ENCODE assay signal across 10 cellular contexts in genomic region chr3:15535757-15536156, GRCh38. TPM values are rescaled to one million over a fixed set of nuclear protein-coding genes. Genes with fewer than 3 reads are reported as not detected.
A peak's percentile ranks its signal among the peaks of the same experiment; 100 is the strongest.
DNase-seq lines count a peak whose midpoint lies in the region; ATAC-seq and TF ChIP-seq lines count a peak whose summit lies in the region.
"Had no signal": no experiment of that assay in that cellular context is flagged by ENCODE, and none has a peak within 500 bp of the region (broad histone marks: within the 10 kb centered on the region; RNA-seq: fewer than 3 reads in every experiment).

No MANE protein-coding gene starts in this region.

- peak; percentile 71 for ATAC-seq in HG02759 (IDR thresholded peaks at IDR 0.05; ENCODE audit: unreplicated experiment)
- peak; percentile 99 for ATAC-seq in activated CD8-positive, alpha-beta T cell treated with anti-CD3 and anti-CD28 coated beads for 36 hours
- ATAC-seq in HG03196 (IDR thresholded peaks at IDR 0.05; ENCODE audit: unreplicated experiment), result no peak

- POLR2A ChIA-PET in activated CD8-positive, alpha-beta T cell treated with anti-CD3 and anti-CD28 coated beads for 36 hours (lab: Charles Lee), result interaction anchor here (0.6 to 1.0 kb wide), 3 partner anchors 17 to 109 kb away, joined by 3 to 4 read pairs (median 3); partner anchors contain the start of gene METTL6

- H3K4me3 Mint-ChIP-seq in activated CD8-positive, alpha-beta T cell treated with anti-CD3 and anti-CD28 coated beads for 36 hours, result no peak overlapping the region

- TF ChIP-seq EP300 in esophagus muscularis mucosa (IDR thresholded peaks at IDR 0.05), result no peak

- H3K27me3 Mint-ChIP-seq in activated CD8-positive, alpha-beta T cell treated with anti-CD3 and anti-CD28 coated beads for 36 hours, result no peaks in the 10 kb centered on the region

- 95% methylated on average over 2 of the region's 2 CpGs for WGBS in esophagus muscularis mucosa

- peak; percentile 81 for DNase-seq in activated CD8-positive, alpha-beta T cell treated with anti-CD3 and anti-CD28 coated beads for 36 hours
- DNase-seq in fibroblast of mammary gland (ENCODE audit: low read depth) (peak; percentile 6), NCI-H524 (lab: John Stamatoyannopoulos, UW) (no peak), esophagus muscularis mucosa (ENCODE audit: extremely low spot score) (no peak), SW480 (ENCODE audit: low spot score) (no peak)
- DNase-seq in stimulated activated CD8-positive, alpha-beta memory T cell treated with anti-CD3 and anti-CD28 coated beads, Interleukin-15, amount 100 ng/mL, for 1 hour (ENCODE audit: low read depth), result peak; percentile 9
- DNase-seq: DMS153 had no signal

- H3K4me1 ChIP-seq in esophagus muscularis mucosa, result no peaks in the 10 kb centered on the region
- H3K4me1 ChIP-seq: SJSA1 had no signal

- no peak for TF ChIP-seq POLR2A in esophagus muscularis mucosa (IDR thresholded peaks at IDR 0.05; ENCODE audit: low read depth)

- TF ChIP-seq CTCF in activated CD8-positive, alpha-beta T cell treated with anti-CD3 and anti-CD28 coated beads for 36 hours (IDR thresholded peaks at IDR 0.05), result no peak
- TF ChIP-seq CTCF in fibroblast of mammary gland (conservative IDR thresholded peaks at IDR 0.05; ENCODE audit: control insufficient read depth, insufficient read depth, low read depth, low read length) (no peak), esophagus muscularis mucosa (IDR thresholded peaks at IDR 0.05) (no peak)

- H3K4me3 ChIP-seq in fibroblast of mammary gland (ENCODE audit: control insufficient read depth, low read depth, low read length) (no peak overlapping the region), esophagus muscularis mucosa (no peak overlapping the region)
- H3K4me3 ChIP-seq: SJSA1 had no signal

- CTCF ChIA-PET in activated CD8-positive, alpha-beta T cell treated with anti-CD3 and anti-CD28 coated beads for 36 hours (lab: Charles Lee), result interaction anchor here (1.0 to 1.1 kb wide), 2 partner anchors 9 to 22 kb away, joined by 3 to 4 read pairs; no protein-coding TSS in a partner anchor

- intact Hi-C loops in activated CD8-positive, alpha-beta T cell treated with anti-CD3 and anti-CD28 coated beads for 36 hours (cut with micrococcal nuclease), result no loop called here
- intact Hi-C loops in esophagus muscularis mucosa (cut with DNase I), result no loop called here

- H3K36me3 Mint-ChIP-seq in activated CD8-positive, alpha-beta T cell treated with anti-CD3 and anti-CD28 coated beads for 36 hours (ENCODE audit: low read depth), result no peaks in the 10 kb centered on the region

- no peaks in the 10 kb centered on the region for H3K9me3 Mint-ChIP-seq in activated CD8-positive, alpha-beta T cell treated with anti-CD3 and anti-CD28 coated beads for 36 hours

- no peaks in the 10 kb centered on the region for H3K27me3 ChIP-seq in esophagus muscularis mucosa
- H3K27me3 ChIP-seq: SJSA1 had no signal

- H3K27ac ChIP-seq in esophagus muscularis mucosa (replicated peaks in 1 of 4), result no peak overlapping the region
- H3K27ac ChIP-seq: SJSA1 had no signal

- no peaks in the 10 kb centered on the region for H3K9me3 ChIP-seq in esophagus muscularis mucosa
- H3K9me3 ChIP-seq: SJSA1 had no signal

- H3K36me3 ChIP-seq in esophagus muscularis mucosa, result no peaks in the 10 kb centered on the region
- H3K36me3 ChIP-seq: SJSA1 had no signal

- H3K4me1 Mint-ChIP-seq in activated CD8-positive, alpha-beta T cell treated with anti-CD3 and anti-CD28 coated beads for 36 hours (ENCODE audit: low read depth), result peaks cover 43% of the 10 kb centered on the region

- peak overlapping the region; percentile 86 for H3K27ac Mint-ChIP-seq in activated CD8-positive, alpha-beta T cell treated with anti-CD3 and anti-CD28 coated beads for 36 hours

RNA-seq across cellular contexts. Expression of gene COLQ, which starts 14.3 kb away (rescaled TPM):
- 1 to 10 TPM; 2.3 to 2.9 TPM for total RNA-seq in activated CD8-positive, alpha-beta T cell treated with anti-CD3 and anti-CD28 coated beads for 36 hours
- total RNA-seq in esophagus muscularis mucosa, result 1 to 10 TPM; 1.2 to 3.1 (median 1.8) TPM

Comparison
In these comparisons a context has a peak if more than half of its experiments do, and no peak if none do; other contexts are left out.
1. DNase-seq: peak in activated CD8-positive, alpha-beta T cell treated with anti-CD3 and anti-CD28 coated beads for 36 hours (single experiment), fibroblast of mammary gland (single experiment) and stimulated activated CD8-positive, alpha-beta memory T cell treated with anti-CD3 and anti-CD28 coated beads, Interleukin-15, amount 100 ng/mL, for 1 hour (single experiment); none in NCI-H524 (0 of 2), esophagus muscularis mucosa (single experiment) and SW480 (single experiment).